Comparison of ENCODE assay signal across 26 cellular contexts in the genomic region with DNA sequence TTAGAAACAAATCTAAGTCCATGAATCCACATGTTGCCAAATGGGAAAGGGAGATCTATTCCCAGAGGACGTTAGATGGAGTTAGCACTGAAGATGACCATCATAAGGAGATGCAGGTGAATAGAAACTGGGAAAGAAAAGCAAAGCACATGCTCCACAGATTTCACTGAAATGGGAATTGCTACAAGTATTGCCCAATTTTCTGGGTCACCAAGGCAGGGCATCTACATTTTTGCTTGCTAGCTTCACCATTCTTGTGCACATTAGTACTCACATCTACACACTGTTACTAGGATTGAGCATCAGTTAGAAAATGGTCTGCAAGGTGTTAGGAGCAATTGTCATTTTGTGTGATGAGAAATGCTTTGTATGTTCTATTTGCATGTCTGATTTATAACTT.
"Had no signal": no experiment of that assay in that cellular context is flagged by ENCODE, and none has a peak within 500 bp of the region (broad histone marks: within the 10 kb centered on the region; RNA-seq: fewer than 3 reads in every experiment).

No MANE protein-coding gene starts in this region.

- H3K9me3 Mint-ChIP-seq: activated naive CD8-positive, alpha-beta T cell treated with anti-CD3 and anti-CD28 coated beads for 36 hours; activated T-cell treated with anti-CD3 and anti-CD28 coated beads, Interleukin-2, amount 50 U/mL, for 72 hours; dendritic cell treated with granulocyte-macrophage colony-stimulating factor and Interleukin-4, amounts not matched to agents 40 ng/mL and 50 ng/mL, for 4 days; neural crest cell; stimulated activated memory B cell treated with anti-CD40 and anti-IgM and Interleukin-4, amounts not matched to agents 10 μg/mL and 1 μg/mL and 100 μg/mL, for 72 hours; stimulated activated naive CD8-positive, alpha-beta T cell treated with anti-CD3 and anti-CD28 coated beads, Interleukin-15, amount 100 ng/mL, for 72 hours had no signal

- H3K9me3 ChIP-seq: left ventricle myocardium inferior, pancreas, prostate gland, sigmoid colon, upper lobe of left lung, vagina had no signal

- H3K27ac Mint-ChIP-seq: activated naive CD8-positive, alpha-beta T cell treated with anti-CD3 and anti-CD28 coated beads for 36 hours; stimulated activated memory B cell treated with anti-CD40 and anti-IgM and Interleukin-4, amounts not matched to agents 10 μg/mL and 1 μg/mL and 100 μg/mL, for 72 hours; stimulated activated naive CD8-positive, alpha-beta T cell treated with anti-CD3 and anti-CD28 coated beads, Interleukin-15, amount 100 ng/mL, for 72 hours had no signal

- DNase-seq: activated CD4-positive, alpha-beta T cell treated with anti-CD3 and anti-CD28 coated beads for 4 hours; activated CD4-positive, alpha-beta T cell treated with anti-CD3 and anti-CD28 coated beads, Interleukin-2, amount 50 U/mL, for 4 hours; activated effector memory CD4-positive, alpha-beta T cell treated with Interleukin-2 at 50 U/mL for 16 hours; activated naive CD4-positive, alpha-beta T cell treated with Interleukin-2 at 50 U/mL for 16 hours; activated naive CD8-positive, alpha-beta T cell treated with anti-CD3 and anti-CD28 coated beads for 36 hours; activated T-cell treated with anti-CD3 and anti-CD28 coated beads for 4 hours; activated T-cell treated with anti-CD3 and anti-CD28 coated beads, Interleukin-2, amount 50 U/mL, for 72 hours; islet precursor cell; left ventricle myocardium inferior; nucleus accumbens; pancreas; retina; sigmoid colon; small intestine; stimulated activated CD4-positive, alpha-beta T cell treated with anti-CD3 and anti-CD28 coated beads, Interleukin-4, amount 100 ng/mL, for 24 hours; stimulated activated naive CD8-positive, alpha-beta T cell treated with anti-CD3 and anti-CD28 coated beads, Interleukin-15, amount 100 ng/mL, for 72 hours; substantia nigra; T-helper 9 cell had no signal

- H3K4me1 ChIP-seq: prostate gland, sigmoid colon, vagina had no signal

- H3K4me3 ChIP-seq: left ventricle myocardium inferior, pancreas, prostate gland, sigmoid colon, upper lobe of left lung, vagina had no signal

- H3K27me3 Mint-ChIP-seq: activated naive CD8-positive, alpha-beta T cell treated with anti-CD3 and anti-CD28 coated beads for 36 hours; dendritic cell treated with granulocyte-macrophage colony-stimulating factor and Interleukin-4, amounts not matched to agents 40 ng/mL and 50 ng/mL, for 4 days; stimulated activated memory B cell treated with anti-CD40 and anti-IgM and Interleukin-4, amounts not matched to agents 10 μg/mL and 1 μg/mL and 100 μg/mL, for 72 hours; stimulated activated naive CD8-positive, alpha-beta T cell treated with anti-CD3 and anti-CD28 coated beads, Interleukin-15, amount 100 ng/mL, for 72 hours had no signal

- H3K27me3 ChIP-seq: brain microvascular endothelial cell, pancreas, sigmoid colon, upper lobe of left lung, vagina had no signal

- H3K36me3 ChIP-seq: prostate gland had no signal

- H3K27ac ChIP-seq: brain microvascular endothelial cell, left ventricle myocardium inferior, pancreas, prostate gland, sigmoid colon, upper lobe of left lung, vagina, VCaP had no signal

- H3K4me3 Mint-ChIP-seq: activated naive CD8-positive, alpha-beta T cell treated with anti-CD3 and anti-CD28 coated beads for 36 hours; activated T-cell treated with anti-CD3 and anti-CD28 coated beads, Interleukin-2, amount 50 U/mL, for 72 hours; dendritic cell treated with granulocyte-macrophage colony-stimulating factor and Interleukin-4, amounts not matched to agents 40 ng/mL and 50 ng/mL, for 4 days; neural crest cell; stimulated activated memory B cell treated with anti-CD40 and anti-IgM and Interleukin-4, amounts not matched to agents 10 μg/mL and 1 μg/mL and 100 μg/mL, for 72 hours; stimulated activated naive CD8-positive, alpha-beta T cell treated with anti-CD3 and anti-CD28 coated beads, Interleukin-15, amount 100 ng/mL, for 72 hours had no signal

- ATAC-seq: activated T-cell treated with anti-CD3 and anti-CD28 coated beads, Interleukin-2, amount 50 U/mL, for 72 hours; pancreas; stimulated activated memory B cell treated with anti-CD40 and anti-IgM and Interleukin-4, amounts not matched to agents 10 μg/mL and 1 μg/mL and 100 μg/mL, for 72 hours; stimulated activated naive CD8-positive, alpha-beta T cell treated with anti-CD3 and anti-CD28 coated beads, Interleukin-15, amount 100 ng/mL, for 72 hours had no signal
